ENCODE assay signal across 18 cellular contexts in the genomic region with DNA sequence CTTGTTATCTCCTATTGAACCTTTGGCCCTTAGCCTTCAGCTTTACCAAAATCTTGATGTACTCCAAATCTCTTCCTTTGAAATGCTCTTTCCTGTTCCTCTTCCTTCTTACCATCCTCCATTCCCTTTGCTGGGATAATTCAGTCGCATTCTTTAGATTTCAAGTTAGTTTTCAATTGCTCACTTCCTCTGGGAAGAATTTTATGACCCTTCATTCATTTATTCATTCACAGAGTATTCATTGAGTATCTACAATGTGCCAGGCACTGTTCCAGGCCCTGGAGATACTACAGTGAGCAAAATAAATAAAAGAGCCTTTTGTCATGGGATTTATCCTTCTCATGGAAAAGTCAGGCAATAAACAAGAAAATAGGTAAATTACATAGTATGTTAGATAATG.
DNase-seq lines count a peak whose midpoint lies in the region; ATAC-seq and TF ChIP-seq lines count a peak whose summit lies in the region.
"Had no signal": no experiment of that assay in that cellular context is flagged by ENCODE, and none has a peak within 500 bp of the region (broad histone marks: within the 10 kb centered on the region; RNA-seq: fewer than 3 reads in every experiment).

No MANE protein-coding gene starts in this region.

- intact Hi-C loops in mammary epithelial cell (cut with micrococcal nuclease) (loop anchor here (10.0 kb wide), 1 partner anchor 361 kb away; no protein-coding TSS in a partner anchor), breast epithelium (cut with DNase I; ENCODE audit: low total_unique reads) (no loop called here)

- CTCF ChIA-PET in mammary epithelial cell (lab: Charles Lee; ENCODE audit: low non-redundant PET): no interaction called here

- no peaks in the 10 kb centered on the region for H3K79me2 ChIP-seq in mammary epithelial cell (ENCODE audit: insufficient read depth, low read length)

- in situ Hi-C loops in mammary epithelial cell (cut with MboI; ENCODE audit: low sequenced_read_pairs in 2 of 2): loop anchor here in 1 of 2 donors (25.0 kb wide), 1 partner anchor 548 kb away; a partner anchor contains a TSS

- no peaks in the 10 kb centered on the region for H3K36me3 ChIP-seq in mammary epithelial cell (ENCODE audit: insufficient read depth, low read length)
- no peaks in the 10 kb centered on the region for H3K36me3 ChIP-seq in breast epithelium
- H3K36me3 ChIP-seq: BE2C had no signal

- H3K27ac ChIP-seq in mammary epithelial cell (ENCODE audit: insufficient read depth, low read depth, low read length) (no peak overlapping the region), breast epithelium (no peak overlapping the region), epithelial cell of prostate (peak overlapping the region; percentile 3)
- H3K27ac ChIP-seq: 22Rv1, C4-2B, KMS-11 had no signal

- H3K4me1 ChIP-seq in mammary epithelial cell (ENCODE audit: insufficient read depth, low read length) (peaks cover 24% of the 10 kb centered on the region), breast epithelium (no peaks in the 10 kb centered on the region)

- DNase-seq in mammary epithelial cell: no peak
- no peak for DNase-seq in breast epithelium (ENCODE audit: low spot score in 2 of 2)
- DNase-seq in epithelial cell of prostate (ENCODE audit: low read depth, low spot score): no peak
- peak; percentile 53 for DNase-seq in kidney tubule cell (ENCODE audit: low spot score)
- DNase-seq in AG08395 (ENCODE audit: low spot score): no peak
- DNase-seq in germinal center (ENCODE audit: low spot score): no peak
- DNase-seq: ACHN; BE2C; CD4-positive, alpha-beta memory T cell; COR-L47; DND-41; H7 had no signal

- dilution Hi-C loops in mammary epithelial cell (cut with HindIII; ENCODE audit: low sequenced_read_pairs): no loop called here

- no peak overlapping the region for H3K4me2 ChIP-seq in mammary epithelial cell (ENCODE audit: insufficient read depth, low read depth, low read length)
- H3K4me2 ChIP-seq: GM23338, KMS-11 had no signal

- no peaks in the 10 kb centered on the region for H3K9me3 ChIP-seq in mammary epithelial cell (replicated peaks; ENCODE audit: insufficient read depth, low read length)
- no peaks in the 10 kb centered on the region for H3K9me3 ChIP-seq in breast epithelium
- H3K9me3 ChIP-seq: BE2C had no signal

- no TSS peak for BruUV-seq in mammary epithelial cell (replicated peaks; lab: Mats Ljungman, UMichigan)

- no peaks in the 10 kb centered on the region for H4K20me1 ChIP-seq in mammary epithelial cell (ENCODE audit: insufficient read depth, low read length)

- no peaks in the 10 kb centered on the region for H3K27me3 ChIP-seq in mammary epithelial cell (ENCODE audit: insufficient read depth, low read length)
- H3K27me3 ChIP-seq in breast epithelium: no peaks in the 10 kb centered on the region
- H3K27me3 ChIP-seq: BE2C had no signal

- TF ChIP-seq CTCF in mammary epithelial cell (conservative IDR thresholded peaks at IDR 0.05 in 1 of 2, IDR thresholded peaks at IDR 0.05 in 1 of 2; ENCODE audit: extremely low read depth in 1 of 2, insufficient read depth in 1 of 2, low read depth in 1 of 2, low read length in 2 of 2) (no peak), breast epithelium (IDR thresholded peaks at IDR 0.05) (no peak)

- WGBS in mammary epithelial cell (ENCODE audit: low coverage, missing lambda C conversion rate): 94% methylated on average over 1 of the region's 1 CpG

- peak overlapping the region; percentile 38 for H2AFZ ChIP-seq in mammary epithelial cell (ENCODE audit: low read depth, low read length)
- H2AFZ ChIP-seq: GM23338 had no signal

- ATAC-seq in GM19023 (IDR thresholded peaks at IDR 0.05; ENCODE audit: unreplicated experiment): no peak
- ATAC-seq: GM23338, HepG2 had no signal

- no peak overlapping the region for H3K9ac ChIP-seq in mammary epithelial cell (ENCODE audit: insufficient read depth, low read length)
- H3K9ac ChIP-seq: KMS-11 had no signal

- H3K4me3 ChIP-seq in mammary epithelial cell (replicated peaks in 1 of 3; ENCODE audit: insufficient read depth in 1 of 3, low read depth in 2 of 3, low read length in 3 of 3) (no peak overlapping the region), breast epithelium (no peak overlapping the region)
- H3K4me3 ChIP-seq: GM23338 had no signal

- no peak for TF ChIP-seq POLR2A in breast epithelium (IDR thresholded peaks at IDR 0.05)
